In the genomic region with DNA sequence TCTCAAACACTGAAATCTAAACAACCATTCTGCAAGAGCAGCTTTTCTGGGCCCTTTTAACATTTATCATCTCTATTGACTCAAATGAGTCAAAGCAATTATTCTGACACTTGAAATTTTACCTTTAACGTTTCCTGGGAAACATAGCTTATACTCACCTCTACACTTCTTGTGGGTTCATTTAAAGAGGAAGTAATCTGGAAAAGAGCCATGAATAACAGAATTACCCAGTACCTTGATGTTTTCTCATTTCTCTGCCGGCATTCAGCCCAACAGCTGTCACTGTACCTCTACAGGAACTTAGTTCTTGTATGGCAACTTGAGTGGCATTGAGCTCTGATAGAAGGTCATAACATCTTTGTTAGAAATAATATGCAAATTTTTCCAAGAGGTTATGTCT, we compare ENCODE assay signal across 20 cellular contexts.
A peak's percentile ranks its signal among the peaks of the same experiment; 100 is the strongest.
DNase-seq lines count a peak whose midpoint lies in the region; ATAC-seq and TF ChIP-seq lines count a peak whose summit lies in the region.
"Had no signal": no experiment of that assay in that cellular context is flagged by ENCODE, and none has a peak within 500 bp of the region (broad histone marks: within the 10 kb centered on the region; RNA-seq: fewer than 3 reads in every experiment).

No MANE protein-coding gene starts in this region.

- TF ChIP-seq CTCF in MCF 10A (IDR thresholded peaks at IDR 0.05; ENCODE audit: unreplicated experiment) (no peak), breast epithelium (IDR thresholded peaks at IDR 0.05) (no peak), epithelial cell of esophagus (IDR thresholded peaks at IDR 0.05; ENCODE audit: insufficient read depth, low read depth, low read length, missing control alignments) (no peak)

- H3K4me3 Mint-ChIP-seq in MCF 10A (ENCODE audit: unreplicated experiment) = no peak overlapping the region
- H3K4me3 Mint-ChIP-seq: activated B cell treated with CpG ODN at 0.5 μM for 24 hours; activated naive CD8-positive, alpha-beta T cell treated with anti-CD3 and anti-CD28 coated beads, Interleukin-2, amount 10 ng/mL, durations not matched to agents 7 days and 5 days; CD4-positive, alpha-beta T cell; T-helper 2 cell treated with Interferon-gamma antibody and Interleukin-4, amounts not matched to agents 5 μg/mL and 100 μg/mL, for 36 hours had no signal

- intact Hi-C loops in MCF 10A (cut with micrococcal nuclease) (no loop called here), breast epithelium (cut with DNase I; ENCODE audit: low total_unique reads) (no loop called here)

- DNase-seq in MCF 10A (ENCODE audit: unreplicated experiment) (peak; percentile 11), breast epithelium (ENCODE audit: low spot score in 2 of 2) (no peak), NCI-H2227 treated with DMSO at 0.1 percent for 48 hours (lab: John Stamatoyannopoulos, UW) (peak; percentile 26), epithelial cell of esophagus (ENCODE audit: low read depth) (peak; percentile 36), KG1 (lab: John Stamatoyannopoulos, UW) (no peak), CD1c-positive myeloid dendritic cell (ENCODE audit: extremely low spot score) (no peak)
- DNase-seq: activated B cell treated with CpG ODN at 0.5 μM for 24 hours; activated CD8-positive, alpha-beta memory T cell treated with anti-CD3 and anti-CD28 coated beads for 24 hours; activated naive CD8-positive, alpha-beta T cell treated with anti-CD3 and anti-CD28 coated beads, Interleukin-2, amount 10 ng/mL, durations not matched to agents 7 days and 5 days; CD4-positive, alpha-beta T cell; NCI-H1048; NCI-H510A; right lobe of liver; stimulated activated naive CD8-positive, alpha-beta T cell treated with anti-CD3 and anti-CD28 coated beads, Interleukin-15, Interleukin-2, amounts not matched to agents 100 U/mL and 50 U/mL, for 24 hours; trophoblast cell had no signal

- H3K4me3 ChIP-seq in breast epithelium (no peak overlapping the region), epithelial cell of esophagus (ENCODE audit: low read length) (no peak overlapping the region)
- H3K4me3 ChIP-seq: gastroesophageal sphincter, HAP-1, right lobe of liver had no signal

- no peak for TF ChIP-seq POLR2A in breast epithelium (IDR thresholded peaks at IDR 0.05)

- no peaks in the 10 kb centered on the region for H3K27me3 ChIP-seq in breast epithelium
- H3K27me3 ChIP-seq: gastroesophageal sphincter, right lobe of liver had no signal

- H3K9me3 Mint-ChIP-seq in MCF 10A (ENCODE audit: unreplicated experiment) = peaks cover 13% of the 10 kb centered on the region

- no peak for ATAC-seq in GM19351 (IDR thresholded peaks at IDR 0.05; ENCODE audit: unreplicated experiment)
- no peak for ATAC-seq in GM18520 (IDR thresholded peaks at IDR 0.05; ENCODE audit: unreplicated experiment)
- ATAC-seq: gastroesophageal sphincter; right lobe of liver; stimulated activated naive CD8-positive, alpha-beta T cell treated with anti-CD3 and anti-CD28 coated beads, Interleukin-15, Interleukin-2, amounts not matched to agents 100 U/mL and 50 U/mL, for 24 hours had no signal

- H3K4me1 Mint-ChIP-seq in MCF 10A (ENCODE audit: insufficient read depth, unreplicated experiment) = peaks cover 6% of the 10 kb centered on the region
- H3K4me1 Mint-ChIP-seq: activated B cell treated with CpG ODN at 0.5 μM for 24 hours; activated naive CD8-positive, alpha-beta T cell treated with anti-CD3 and anti-CD28 coated beads, Interleukin-2, amount 10 ng/mL, durations not matched to agents 7 days and 5 days had no signal

- H3K27ac Mint-ChIP-seq in MCF 10A (ENCODE audit: low read depth, unreplicated experiment) = no peak overlapping the region
- H3K27ac Mint-ChIP-seq: activated B cell treated with CpG ODN at 0.5 μM for 24 hours; activated naive CD8-positive, alpha-beta T cell treated with anti-CD3 and anti-CD28 coated beads, Interleukin-2, amount 10 ng/mL, durations not matched to agents 7 days and 5 days; CD4-positive, alpha-beta T cell; T-helper 2 cell treated with Interferon-gamma antibody and Interleukin-4, amounts not matched to agents 5 μg/mL and 100 μg/mL, for 36 hours had no signal

- BruUV-seq in MCF 10A (replicated peaks; lab: Mats Ljungman, UMichigan) = no TSS peak

- no peaks in the 10 kb centered on the region for H3K27me3 Mint-ChIP-seq in MCF 10A (ENCODE audit: insufficient read depth, unreplicated experiment)
- H3K27me3 Mint-ChIP-seq: activated B cell treated with CpG ODN at 0.5 μM for 24 hours; activated naive CD8-positive, alpha-beta T cell treated with anti-CD3 and anti-CD28 coated beads, Interleukin-2, amount 10 ng/mL, durations not matched to agents 7 days and 5 days; CD4-positive, alpha-beta T cell had no signal

- H3K9me3 ChIP-seq in breast epithelium = no peaks in the 10 kb centered on the region
- H3K9me3 ChIP-seq: gastroesophageal sphincter, HAP-1, right lobe of liver had no signal

- CTCF ChIA-PET in MCF 10A (lab: Yijun Ruan, JAX) = no interaction called here

- H3K36me3 Mint-ChIP-seq in MCF 10A (ENCODE audit: insufficient read depth, unreplicated experiment) = no peaks in the 10 kb centered on the region

- no peaks in the 10 kb centered on the region for H3K4me1 ChIP-seq in breast epithelium
- H3K4me1 ChIP-seq: gastroesophageal sphincter, HAP-1, right lobe of liver had no signal

- H3K27ac ChIP-seq in breast epithelium = no peak overlapping the region
- H3K27ac ChIP-seq: gastroesophageal sphincter, right lobe of liver had no signal

- POLR2A ChIA-PET in MCF 10A (lab: Yijun Ruan, JAX) = no interaction called here

- no peaks in the 10 kb centered on the region for H3K36me3 ChIP-seq in breast epithelium
- H3K36me3 ChIP-seq: gastroesophageal sphincter, HAP-1, right lobe of liver had no signal

Comparison
In these comparisons a context has a peak if more than half of its experiments do, and no peak if none do; other contexts are left out.
1. DNase-seq: peak in MCF 10A (single experiment), NCI-H2227 treated with DMSO at 0.1 percent for 48 hours (single experiment) and epithelial cell of esophagus (single experiment); none in breast epithelium (0 of 2), KG1 (single experiment) and CD1c-positive myeloid dendritic cell (single experiment).